Comparison of ENCODE assay signal across 8 cellular contexts in genomic region chr16:57609541-57610401, GRCh38. TPM values are rescaled to one million over a fixed set of nuclear protein-coding genes. Genes with fewer than 3 reads are reported as not detected.
DNase-seq lines count a peak whose midpoint lies in the region; ATAC-seq, FAIRE-seq and TF ChIP-seq lines count a peak whose summit lies in the region.

No MANE protein-coding gene starts in this region.

- peaks cover 3% of the 10 kb centered on the region for H3K36me3 Mint-ChIP-seq in activated T-helper 2 cell treated with anti-CD3 and anti-CD28 coated beads, Interferon-gamma antibody, Interleukin-2, Interleukin-4, amounts not matched to agents 10 μg/mL and 5 μg/mL and 100 μg/mL, durations not matched to agents 14 hours and 24 hours and 36 hours (ENCODE audit: low read depth)
- H3K36me3 Mint-ChIP-seq in stimulated activated memory B cell treated with anti-CD40 and anti-IgM and Interleukin-4, amounts not matched to agents 10 μg/mL and 1 μg/mL and 100 μg/mL, for 72 hours: no peaks in the 10 kb centered on the region

- no peaks in the 10 kb centered on the region for H3K9me3 Mint-ChIP-seq in activated T-helper 2 cell treated with anti-CD3 and anti-CD28 coated beads, Interferon-gamma antibody, Interleukin-2, Interleukin-4, amounts not matched to agents 10 μg/mL and 5 μg/mL and 100 μg/mL, durations not matched to agents 14 hours and 24 hours and 36 hours
- H3K9me3 Mint-ChIP-seq in stimulated activated memory B cell treated with anti-CD40 and anti-IgM and Interleukin-4, amounts not matched to agents 10 μg/mL and 1 μg/mL and 100 μg/mL, for 72 hours: no peaks in the 10 kb centered on the region

- in situ Hi-C loops in GM13976 (cut with MboI; ENCODE audit: low sequenced_read_pairs, unreplicated experiment): no loop called here

- H3K4me3 ChIP-seq in Loucy (ENCODE audit: low read length, poor library complexity, severe bottlenecking) (no peak overlapping the region), kidney (ENCODE audit: low read length in 2 of 2) (no peak overlapping the region)

- H3K79me2 ChIP-seq in Loucy (ENCODE audit: insufficient read depth, low read length): no peaks in the 10 kb centered on the region

- FAIRE-seq in kidney (lab: Jason Lieb, UNC): no peak

- no peaks in the 10 kb centered on the region for H3K27me3 Mint-ChIP-seq in activated T-helper 2 cell treated with anti-CD3 and anti-CD28 coated beads, Interferon-gamma antibody, Interleukin-2, Interleukin-4, amounts not matched to agents 10 μg/mL and 5 μg/mL and 100 μg/mL, durations not matched to agents 14 hours and 24 hours and 36 hours (ENCODE audit: low read depth)
- H3K27me3 Mint-ChIP-seq in stimulated activated memory B cell treated with anti-CD40 and anti-IgM and Interleukin-4, amounts not matched to agents 10 μg/mL and 1 μg/mL and 100 μg/mL, for 72 hours: peaks cover 35% of the 10 kb centered on the region

- H3K9me2 ChIP-seq in Loucy (replicated peaks; ENCODE audit: low read depth, low read length): no peaks in the 10 kb centered on the region

- H3K27ac ChIP-seq in kidney (ENCODE audit: low read depth in 2 of 2, low read length in 2 of 2): no peak overlapping the region

- intact Hi-C loops in activated T-helper 2 cell treated with anti-CD3 and anti-CD28 coated beads, Interferon-gamma antibody, Interleukin-2, Interleukin-4, amounts not matched to agents 10 μg/mL and 5 μg/mL and 100 μg/mL, durations not matched to agents 14 hours and 24 hours and 36 hours (cut with micrococcal nuclease): loop anchor here (1.0 to 10.0 kb wide), 8 partner anchors 8 to 675 kb away; partner anchors contain the start of genes CCDC102A, CFAP20 and HERPUD1
- intact Hi-C loops in kidney (cut with DNase I): no loop called here

- peak overlapping the region; percentile 87 for H3K27ac Mint-ChIP-seq in activated T-helper 2 cell treated with anti-CD3 and anti-CD28 coated beads, Interferon-gamma antibody, Interleukin-2, Interleukin-4, amounts not matched to agents 10 μg/mL and 5 μg/mL and 100 μg/mL, durations not matched to agents 14 hours and 24 hours and 36 hours
- H3K27ac Mint-ChIP-seq in stimulated activated memory B cell treated with anti-CD40 and anti-IgM and Interleukin-4, amounts not matched to agents 10 μg/mL and 1 μg/mL and 100 μg/mL, for 72 hours: peak overlapping the region; percentile 76

- no peaks in the 10 kb centered on the region for H3K36me3 ChIP-seq in Loucy (ENCODE audit: insufficient read depth, low read length)
- no peaks in the 10 kb centered on the region for H3K36me3 ChIP-seq in kidney (ENCODE audit: control insufficient read depth in 1 of 2, insufficient read depth in 2 of 2, low read length in 2 of 2)

- H3K9ac ChIP-seq in Loucy (ENCODE audit: low read depth, low read length, poor library complexity, severe bottlenecking): no peak overlapping the region
- no peak overlapping the region for H3K9ac ChIP-seq in kidney (ENCODE audit: low read length in 2 of 2)

- H2AFZ ChIP-seq in Loucy (ENCODE audit: low read length): no peak overlapping the region; the same call in 1 of the 2 replicates

- no peaks in the 10 kb centered on the region for H3K27me3 ChIP-seq in Loucy (ENCODE audit: insufficient read depth, low read length, poor library complexity, severe bottlenecking)

- H3K4me3 Mint-ChIP-seq in activated T-helper 2 cell treated with anti-CD3 and anti-CD28 coated beads, Interferon-gamma antibody, Interleukin-2, Interleukin-4, amounts not matched to agents 10 μg/mL and 5 μg/mL and 100 μg/mL, durations not matched to agents 14 hours and 24 hours and 36 hours (ENCODE audit: low read depth): peak overlapping the region; percentile 58
- peak overlapping the region; percentile 64 for H3K4me3 Mint-ChIP-seq in stimulated activated memory B cell treated with anti-CD40 and anti-IgM and Interleukin-4, amounts not matched to agents 10 μg/mL and 1 μg/mL and 100 μg/mL, for 72 hours

- TF ChIP-seq CTCF in GM13976 (IDR thresholded peaks at IDR 0.05; ENCODE audit: borderline replicate concordance, control extremely low read depth, extremely low read depth, insufficient read depth, missing control alignments) (peak; percentile 57), Loucy (conservative IDR thresholded peaks at IDR 0.05; ENCODE audit: low read length) (peak; percentile 27; the same call in 1 of the 2 replicates), kidney (IDR thresholded peaks at IDR 0.05; ENCODE audit: borderline replicate concordance, extremely low read depth, insufficient read depth) (no peak)

- no peaks in the 10 kb centered on the region for H3F3A ChIP-seq in Loucy (ENCODE audit: low read depth)

- peaks cover 60% of the 10 kb centered on the region for H3K4me1 Mint-ChIP-seq in activated T-helper 2 cell treated with anti-CD3 and anti-CD28 coated beads, Interferon-gamma antibody, Interleukin-2, Interleukin-4, amounts not matched to agents 10 μg/mL and 5 μg/mL and 100 μg/mL, durations not matched to agents 14 hours and 24 hours and 36 hours (ENCODE audit: low read depth)
- H3K4me1 Mint-ChIP-seq in stimulated activated memory B cell treated with anti-CD40 and anti-IgM and Interleukin-4, amounts not matched to agents 10 μg/mL and 1 μg/mL and 100 μg/mL, for 72 hours: peaks cover 35% of the 10 kb centered on the region

- H3K4me2 ChIP-seq in Loucy (ENCODE audit: low read depth, low read length, poor library complexity, severe bottlenecking): no peak overlapping the region

- DNase-seq in GM13976 (ENCODE audit: low spot score) (peak; percentile 86), kidney (peak; percentile 65), NOMO-1 treated with dmso at 0.1 percent for 144 hours (lab: John Stamatoyannopoulos, UW; ENCODE audit: unreplicated experiment) (no peak), kidney glomerular epithelial cell (lab: John Stamatoyannopoulos, UW) (no peak)
- peak; percentile 74 for DNase-seq in activated T-helper 2 cell treated with anti-CD3 and anti-CD28 coated beads, Interferon-gamma antibody, Interleukin-2, Interleukin-4, amounts not matched to agents 10 μg/mL and 5 μg/mL and 100 μg/mL, durations not matched to agents 14 hours and 24 hours and 36 hours (ENCODE audit: low spot score)

- H4K20me1 ChIP-seq in Loucy (ENCODE audit: insufficient read depth, low read length, poor library complexity, severe bottlenecking): no peaks in the 10 kb centered on the region

- no peaks in the 10 kb centered on the region for H3K9me3 ChIP-seq in Loucy (ENCODE audit: insufficient read depth, low read depth, low read length)
- H3K9me3 ChIP-seq in kidney (ENCODE audit: control insufficient read depth in 1 of 2, low read length in 2 of 2): no peaks in the 10 kb centered on the region

- H3K4me1 ChIP-seq in Loucy (ENCODE audit: insufficient read depth, low read length, poor library complexity, severe bottlenecking) (peaks cover 56% of the 10 kb centered on the region), kidney (ENCODE audit: control insufficient read depth in 1 of 2, insufficient read depth in 1 of 2, low read depth in 1 of 2, low read length in 2 of 2) (peaks cover 0 to 8% of the 10 kb centered on the region in 2 donors)

- peak; percentile 90 for ATAC-seq in GM21619 (IDR thresholded peaks at IDR 0.05; ENCODE audit: unreplicated experiment)
- ATAC-seq in stimulated activated memory B cell treated with anti-CD40 and anti-IgM and Interleukin-4, amounts not matched to agents 10 μg/mL and 1 μg/mL and 100 μg/mL, for 72 hours: peak; percentile 93

RNA-seq across cellular contexts. Expression of gene ADGRG1, which starts 18.7 kb away (rescaled TPM):
- total RNA-seq in activated T-helper 2 cell treated with anti-CD3 and anti-CD28 coated beads, Interferon-gamma antibody, Interleukin-2, Interleukin-4, amounts not matched to agents 10 μg/mL and 5 μg/mL and 100 μg/mL, durations not matched to agents 14 hours and 24 hours and 36 hours: 1.8 and 1.9 TPM in 2 replicates
- 351 TPM for total RNA-seq in kidney
- 188 TPM for polyA plus RNA-seq in kidney (ENCODE audit: insufficient read depth, low read depth, low replicate concordance)

RNA-seq across cellular contexts. Expression of gene ADGRG3, which starts 58.3 kb away (rescaled TPM):
- total RNA-seq in activated T-helper 2 cell treated with anti-CD3 and anti-CD28 coated beads, Interferon-gamma antibody, Interleukin-2, Interleukin-4, amounts not matched to agents 10 μg/mL and 5 μg/mL and 100 μg/mL, durations not matched to agents 14 hours and 24 hours and 36 hours: not detected in 2 replicates
- 1.8 TPM for total RNA-seq in kidney
- polyA plus RNA-seq in kidney (ENCODE audit: insufficient read depth, low read depth, low replicate concordance): 0.17 TPM

Comparison
In these comparisons a context has a peak if more than half of its experiments do, and no peak if none do; other contexts are left out.
1. DNase-seq: peak in GM13976 (single experiment), activated T-helper 2 cell treated with anti-CD3 and anti-CD28 coated beads, Interferon-gamma antibody, Interleukin-2, Interleukin-4, amounts not matched to agents 10 μg/mL and 5 μg/mL and 100 μg/mL, durations not matched to agents 14 hours and 24 hours and 36 hours (single experiment) and kidney (single experiment); none in NOMO-1 treated with dmso at 0.1 percent for 144 hours (single experiment) and kidney glomerular epithelial cell (single experiment).
2. RNA of gene ADGRG1, which starts 18.7 kb away (total RNA-seq): 351 TPM in kidney (single experiment); 1.8 to 1.9 TPM in activated T-helper 2 cell treated with anti-CD3 and anti-CD28 coated beads, Interferon-gamma antibody, Interleukin-2, Interleukin-4, amounts not matched to agents 10 μg/mL and 5 μg/mL and 100 μg/mL, durations not matched to agents 14 hours and 24 hours and 36 hours; every median in the first group is over 100 times any median in the second.